ENCODE assay signal across 8 cellular contexts in the genomic region with DNA sequence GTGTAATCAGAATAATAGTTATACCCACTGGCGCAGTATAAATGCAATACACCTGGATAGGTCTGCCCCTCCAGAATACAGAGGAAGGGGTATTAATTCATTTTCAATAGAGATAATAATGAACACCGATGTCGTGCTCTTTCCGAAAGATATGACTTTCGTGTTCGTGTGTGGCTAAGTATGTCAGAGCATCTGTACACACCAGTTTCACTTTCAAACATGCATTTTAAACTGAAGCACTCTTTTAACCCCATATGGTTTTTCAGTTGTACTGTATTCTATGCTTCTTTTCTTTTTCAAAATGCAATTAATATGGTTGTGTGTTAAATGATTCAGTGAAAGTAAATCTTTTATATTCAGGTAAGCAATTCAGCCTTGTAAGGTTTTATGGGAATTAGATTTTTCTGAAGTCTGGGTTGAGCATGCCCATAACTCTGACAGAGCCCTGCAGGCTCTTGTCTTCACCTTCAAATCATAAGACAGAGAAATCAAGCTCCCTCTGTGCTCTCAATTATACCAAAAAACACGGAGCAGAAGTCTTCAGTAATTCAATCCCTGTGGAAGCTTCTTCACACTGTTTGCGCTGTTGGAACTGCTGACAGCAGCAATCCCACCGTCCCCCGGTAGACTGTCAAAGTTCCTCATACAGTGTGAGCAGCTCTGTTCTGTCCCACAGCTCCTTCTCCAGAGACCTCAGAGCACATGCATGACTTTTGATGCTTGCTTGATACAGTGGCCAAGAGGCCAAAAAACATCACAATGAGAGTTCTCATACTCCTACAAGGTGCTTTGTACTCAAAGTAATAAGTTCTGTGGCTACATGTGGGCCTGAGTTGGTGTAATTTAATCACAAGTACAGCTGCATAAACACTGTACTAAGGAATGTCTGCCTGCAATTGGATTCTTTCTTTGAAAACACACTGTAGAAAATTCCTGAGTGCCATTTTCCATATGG.
A peak's percentile ranks its signal among the peaks of the same experiment; 100 is the strongest.
DNase-seq lines count a peak whose midpoint lies in the region; ATAC-seq and TF ChIP-seq lines count a peak whose summit lies in the region.

No MANE protein-coding gene starts in this region.

- no peaks in the 10 kb centered on the region for H3K36me3 ChIP-seq in effector memory CD4-positive, alpha-beta T cell (ENCODE audit: control insufficient read depth, insufficient read depth, low read length)

- in situ Hi-C loops in KBM-7 (cut with MboI; ENCODE audit: low pct_unique_long_range_greater_than_20kb, low sequenced_read_pairs), result no loop called here

- H3K27me3 Mint-ChIP-seq in natural killer cell treated with Interleukin-12 subunit alpha and Interleukin-12 subunit beta and Interleukin-15 and Interleukin-18, amount 100 ng/mL, for 72 hours, result no peaks in the 10 kb centered on the region

- H3K27ac Mint-ChIP-seq in natural killer cell treated with Interleukin-12 subunit alpha and Interleukin-12 subunit beta and Interleukin-15 and Interleukin-18, amount 100 ng/mL, for 72 hours, result peak overlapping the region; percentile 56 to 76

- H3K27ac ChIP-seq in coronary artery, result peak overlapping the region in 1 of 2 donors; percentile 45
- H3K27ac ChIP-seq in effector memory CD4-positive, alpha-beta T cell (ENCODE audit: insufficient read depth, low read length, poor library complexity, severe bottlenecking), result no peak overlapping the region

- no peaks in the 10 kb centered on the region for H3K4me1 ChIP-seq in effector memory CD4-positive, alpha-beta T cell (ENCODE audit: control insufficient read depth, insufficient read depth, low read length, poor library complexity, severe bottlenecking)

- peak; percentile 45 for DNase-seq in KBM-7
- DNase-seq in coronary artery (ENCODE audit: low spot score), result no peak
- DNase-seq in natural killer cell treated with Interleukin-12 subunit alpha and Interleukin-12 subunit beta and Interleukin-15 and Interleukin-18, amount 100 ng/mL, for 72 hours (ENCODE audit: low spot score), result no peak
- DNase-seq in effector memory CD4-positive, alpha-beta T cell, result no peak
- DNase-seq in NCI-H82 (lab: John Stamatoyannopoulos, UW), result no peak
- no peak for DNase-seq in NCI-H526 treated with DMSO at 0.1 percent for 48 hours (lab: John Stamatoyannopoulos, UW)

- no peaks in the 10 kb centered on the region for H3K9me3 ChIP-seq in effector memory CD4-positive, alpha-beta T cell (ENCODE audit: control insufficient read depth, low read length)

- no peaks in the 10 kb centered on the region for H3K27me3 ChIP-seq in effector memory CD4-positive, alpha-beta T cell (replicated peaks; ENCODE audit: control insufficient read depth, insufficient read depth, low read length, poor library complexity, severe bottlenecking)

- ATAC-seq in GM21528 (IDR thresholded peaks at IDR 0.05; ENCODE audit: low FRiP score, unreplicated experiment), result peak; percentile 97
- ATAC-seq in natural killer cell treated with Interleukin-12 subunit alpha and Interleukin-12 subunit beta and Interleukin-15 and Interleukin-18, amount 100 ng/mL, for 72 hours, result peak; percentile 71 to 76

- no peak for TF ChIP-seq CTCF in GM12875 (IDR thresholded peaks at IDR 0.05; ENCODE audit: borderline replicate concordance, insufficient read depth, low read depth, low read length)
- TF ChIP-seq CTCF in coronary artery (IDR thresholded peaks at IDR 0.05), result no peak

- H3K9me3 Mint-ChIP-seq in natural killer cell treated with Interleukin-12 subunit alpha and Interleukin-12 subunit beta and Interleukin-15 and Interleukin-18, amount 100 ng/mL, for 72 hours, result no peaks in the 10 kb centered on the region

- H3K4me3 Mint-ChIP-seq in natural killer cell treated with Interleukin-12 subunit alpha and Interleukin-12 subunit beta and Interleukin-15 and Interleukin-18, amount 100 ng/mL, for 72 hours, result peak overlapping the region; percentile 91

- peaks cover 26 to 29% of the 10 kb centered on the region in 2 donors for H3K4me1 Mint-ChIP-seq in natural killer cell treated with Interleukin-12 subunit alpha and Interleukin-12 subunit beta and Interleukin-15 and Interleukin-18, amount 100 ng/mL, for 72 hours (ENCODE audit: low read depth in 2 of 2)

- H3K4me3 ChIP-seq in GM12875 (ENCODE audit: low read depth, low read length) (peak overlapping the region; percentile 22), coronary artery (peak overlapping the region; percentile 71)
- no peak overlapping the region for H3K4me3 ChIP-seq in effector memory CD4-positive, alpha-beta T cell (ENCODE audit: insufficient read depth, low read depth, low read length, poor library complexity, severe bottlenecking)

- H3K36me3 Mint-ChIP-seq in natural killer cell treated with Interleukin-12 subunit alpha and Interleukin-12 subunit beta and Interleukin-15 and Interleukin-18, amount 100 ng/mL, for 72 hours, result no peaks in the 10 kb centered on the region
